Comparison of ENCODE assay signal across 18 cellular contexts in the genomic region with DNA sequence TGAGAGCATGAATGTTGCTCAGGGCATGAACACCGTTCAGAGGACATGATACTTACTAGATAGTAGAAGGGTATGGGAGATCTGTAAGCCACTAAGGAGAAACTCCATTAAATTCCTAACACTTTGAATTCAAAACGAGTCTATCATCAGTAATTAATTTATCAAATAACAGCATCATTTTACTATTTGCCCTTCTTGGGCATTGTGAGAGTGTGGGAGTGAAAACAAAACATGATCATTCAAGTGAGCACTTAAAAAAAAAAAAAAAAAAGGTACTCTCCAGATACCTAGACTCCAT. TPM values are rescaled to one million over a fixed set of nuclear protein-coding genes. Genes with fewer than 3 reads are reported as not detected.
DNase-seq lines count a peak whose midpoint lies in the region; ATAC-seq and TF ChIP-seq lines count a peak whose summit lies in the region.
"Had no signal": no experiment of that assay in that cellular context is flagged by ENCODE, and none has a peak within 500 bp of the region (broad histone marks: within the 10 kb centered on the region; RNA-seq: fewer than 3 reads in every experiment).

No MANE protein-coding gene starts in this region.

- TF ChIP-seq CTCF in HEK293 (tag by site-specific recombination; IDR thresholded peaks at IDR 0.05) = no peak
- peak; percentile 22 for TF ChIP-seq CTCF in VCaP (conservative IDR thresholded peaks at IDR 0.05)

- no peaks in the 10 kb centered on the region for H3K36me3 Mint-ChIP-seq in stimulated activated effector memory CD8-positive, alpha-beta T cell treated with anti-CD3 and anti-CD28 coated beads, Interleukin-12 subunit alpha, Interleukin-12 subunit beta, amount 100 ng/mL, for 72 hours
- H3K36me3 Mint-ChIP-seq: CD14-positive monocyte had no signal

- H3K18ac ChIP-seq in trophoblast cell (ENCODE audit: low read length) = no peak overlapping the region

- H3K27me3 ChIP-seq in trophoblast cell (ENCODE audit: insufficient read depth, low read length) = no peaks in the 10 kb centered on the region
- H3K27me3 ChIP-seq: MG63 had no signal

- H3K4me3 Mint-ChIP-seq in stimulated activated effector memory CD8-positive, alpha-beta T cell treated with anti-CD3 and anti-CD28 coated beads, Interleukin-12 subunit alpha, Interleukin-12 subunit beta, amount 100 ng/mL, for 72 hours = no peak overlapping the region
- H3K4me3 Mint-ChIP-seq: CD14-positive monocyte; effector memory CD8-positive, alpha-beta T cell had no signal

- DNase-seq in trophoblast cell = no peak
- DNase-seq in dermis blood vessel endothelial cell = no peak
- DNase-seq in stimulated activated effector memory CD8-positive, alpha-beta T cell treated with anti-CD3 and anti-CD28 coated beads, Interleukin-12 subunit alpha, Interleukin-12 subunit beta, amount 100 ng/mL, for 72 hours (ENCODE audit: low spot score in 2 of 2) = no peak
- DNase-seq: activated CD4-positive, alpha-beta T cell treated with anti-CD3 and anti-CD28 coated beads, Interleukin-2, amount 50 U/mL, for 4 hours; activated T-cell treated with anti-CD3 and anti-CD28 coated beads, Interleukin-2, amount 50 U/mL, for 1 hour; central memory CD4-positive, alpha-beta T cell; DMS79; effector memory CD8-positive, alpha-beta T cell; GOT3; left colon; MG63 had no signal

- H3K36me3 ChIP-seq in HEK293 (ENCODE audit: control insufficient read depth in 2 of 2, insufficient read depth in 1 of 2, low read length in 2 of 2) = no peaks in the 10 kb centered on the region
- H3K36me3 ChIP-seq in trophoblast cell (ENCODE audit: control insufficient read depth in 1 of 2, insufficient read depth in 2 of 2, low read length in 2 of 2) = no peaks in the 10 kb centered on the region
- H3K36me3 ChIP-seq: MG63 had no signal

- POLR2A ChIA-PET in HEK293 (lab: Yijun Ruan, JAX) = no interaction called here

- no peak overlapping the region for H4K12ac ChIP-seq in trophoblast cell (ENCODE audit: low read depth, low read length)

- H3K23ac ChIP-seq in trophoblast cell (ENCODE audit: low read length) = no peak overlapping the region

- H3K27ac ChIP-seq in HEK293 (ENCODE audit: extremely low read depth, low read depth, low read length) (no peak overlapping the region), VCaP (no peak overlapping the region), trophoblast cell (ENCODE audit: low read depth, low read length) (no peak overlapping the region)

- no peaks in the 10 kb centered on the region for H3K79me1 ChIP-seq in trophoblast cell (ENCODE audit: low read length)

- no peak overlapping the region for H3K14ac ChIP-seq in trophoblast cell (ENCODE audit: low read length)

- H2BK12ac ChIP-seq in trophoblast cell (ENCODE audit: low read length) = no peak overlapping the region

- no peaks in the 10 kb centered on the region for H3K4me1 ChIP-seq in HEK293 (ENCODE audit: control insufficient read depth, insufficient read depth, low read length)
- no peaks in the 10 kb centered on the region for H3K4me1 ChIP-seq in trophoblast cell (ENCODE audit: control insufficient read depth in 1 of 2, insufficient read depth in 2 of 2, low read length in 2 of 2)

- no peaks in the 10 kb centered on the region for H3K9me3 Mint-ChIP-seq in stimulated activated effector memory CD8-positive, alpha-beta T cell treated with anti-CD3 and anti-CD28 coated beads, Interleukin-12 subunit alpha, Interleukin-12 subunit beta, amount 100 ng/mL, for 72 hours
- H3K9me3 Mint-ChIP-seq: CD14-positive monocyte; effector memory CD8-positive, alpha-beta T cell had no signal

- H3K27ac Mint-ChIP-seq in stimulated activated effector memory CD8-positive, alpha-beta T cell treated with anti-CD3 and anti-CD28 coated beads, Interleukin-12 subunit alpha, Interleukin-12 subunit beta, amount 100 ng/mL, for 72 hours = no peak overlapping the region
- H3K27ac Mint-ChIP-seq: CD14-positive monocyte; effector memory CD8-positive, alpha-beta T cell; progenitor cell of endocrine pancreas had no signal

- no peak overlapping the region for H3K4me2 ChIP-seq in trophoblast cell (ENCODE audit: low read length)

- no peak overlapping the region for H4K8ac ChIP-seq in trophoblast cell (ENCODE audit: low read depth, low read length)

- no peak overlapping the region for H2BK120ac ChIP-seq in trophoblast cell (ENCODE audit: insufficient read depth, low read length, poor library complexity)

- ATAC-seq in GM18861 (IDR thresholded peaks at IDR 0.05; ENCODE audit: unreplicated experiment) (peak; percentile 5), esophagus mucosa (no peak)
- ATAC-seq in stimulated activated effector memory CD8-positive, alpha-beta T cell treated with anti-CD3 and anti-CD28 coated beads, Interleukin-12 subunit alpha, Interleukin-12 subunit beta, amount 100 ng/mL, for 72 hours = no peak

- no peak overlapping the region for H2BK5ac ChIP-seq in trophoblast cell (ENCODE audit: low read depth, low read length, poor library complexity)

- no CpG with 5 or more reads among the region's 2 CpGs for WGBS in trophoblast cell (ENCODE audit: extremely low coverage, insufficient coverage, insufficient read length)

- H3K4me1 Mint-ChIP-seq in stimulated activated effector memory CD8-positive, alpha-beta T cell treated with anti-CD3 and anti-CD28 coated beads, Interleukin-12 subunit alpha, Interleukin-12 subunit beta, amount 100 ng/mL, for 72 hours = no peaks in the 10 kb centered on the region
- H3K4me1 Mint-ChIP-seq: CD14-positive monocyte had no signal

- CTCF ChIA-PET in HEK293 (lab: Yijun Ruan, JAX) = interaction anchor here (0.5 to 2.8 kb wide), 21 partner anchors 10 to 1425 kb away, joined by 3 to 18 read pairs (median 3); a partner anchor contains a TSS

- H3K9ac ChIP-seq in trophoblast cell (ENCODE audit: low read length) = no peak overlapping the region

- no peak overlapping the region for H3K4me3 ChIP-seq in HEK293 (ENCODE audit: low read depth, low read length)
- H3K4me3 ChIP-seq in trophoblast cell (ENCODE audit: low read depth, low read length) = no peak overlapping the region
- H3K4me3 ChIP-seq: MG63 had no signal

- H3K9me3 ChIP-seq in HEK293 (ENCODE audit: control insufficient read depth, insufficient read depth, low read depth, low read length) = no peaks in the 10 kb centered on the region
- H3K9me3 ChIP-seq in trophoblast cell (ENCODE audit: insufficient read depth, low read depth, low read length) = no peaks in the 10 kb centered on the region
- H3K9me3 ChIP-seq: MG63 had no signal

- H2AFZ ChIP-seq in trophoblast cell (ENCODE audit: insufficient read depth, low read length, poor library complexity) = peak overlapping the region; percentile 59

- H3K79me2 ChIP-seq in trophoblast cell (ENCODE audit: control insufficient read depth, insufficient read depth, low read length, poor library complexity) = no peaks in the 10 kb centered on the region

- H3K4ac ChIP-seq in trophoblast cell (ENCODE audit: low read depth, low read length) = no peak overlapping the region

- no peak overlapping the region for H4K91ac ChIP-seq in trophoblast cell (ENCODE audit: low read depth, low read length)

- H2AK5ac ChIP-seq in trophoblast cell (ENCODE audit: low read length) = no peak overlapping the region

TF ChIP-seq in HEK293, 187 proteins besides CTCF, POLR2A, EP300 and RAD21:
- TF ChIP-seq ZNF404 (tag by site-specific recombination; IDR thresholded peaks at IDR 0.05) (no peak), ZNF350 (tag by site-specific recombination; IDR thresholded peaks at IDR 0.05) (no peak), SCRT1 (tag by site-specific recombination; IDR thresholded peaks at IDR 0.05; ENCODE audit: borderline replicate concordance) (no peak), ZNF274 (IDR thresholded peaks at IDR 0.05; ENCODE audit: low read length) (no peak), ZNF274 (tag by site-specific recombination; IDR thresholded peaks at IDR 0.05; ENCODE audit: borderline replicate concordance) (no peak), KLF10 (tag by site-specific recombination; IDR thresholded peaks at IDR 0.05) (no peak), SCRT2 (tag by site-specific recombination; IDR thresholded peaks at IDR 0.05) (0 out of 2 replicates have a peak, but pooled peaks have one; percentile 4), ZNF184 (tag by site-specific recombination; IDR thresholded peaks at IDR 0.05) (no peak), ZNF114 (tag by site-specific recombination; IDR thresholded peaks at IDR 0.05) (no peak)
- TF ChIP-seq, protein P1, sequence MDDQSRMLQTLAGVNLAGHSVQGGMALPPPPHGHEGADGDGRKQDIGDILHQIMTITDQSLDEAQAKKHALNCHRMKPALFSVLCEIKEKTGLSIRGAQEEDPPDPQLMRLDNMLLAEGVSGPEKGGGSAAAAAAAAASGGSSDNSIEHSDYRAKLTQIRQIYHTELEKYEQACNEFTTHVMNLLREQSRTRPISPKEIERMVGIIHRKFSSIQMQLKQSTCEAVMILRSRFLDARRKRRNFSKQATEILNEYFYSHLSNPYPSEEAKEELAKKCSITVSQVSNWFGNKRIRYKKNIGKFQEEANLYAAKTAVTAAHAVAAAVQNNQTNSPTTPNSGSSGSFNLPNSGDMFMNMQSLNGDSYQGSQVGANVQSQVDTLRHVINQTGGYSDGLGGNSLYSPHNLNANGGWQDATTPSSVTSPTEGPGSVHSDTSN (CRISPR knock-in tag; IDR thresholded peaks at IDR 0.05) = no peak

RNA-seq across cellular contexts. Expression of a gene that starts 20.5 kb away (rescaled TPM):
- polyA plus RNA-seq in trophoblast cell (2013) = 0.01 TPM in 1 of 2 replicates, not detected in the other
- total RNA-seq in dermis blood vessel endothelial cell (not detected in 2 replicates), esophagus mucosa (not detected)
- total RNA-seq: fibroblast of villous mesenchyme, left colon, progenitor cell of endocrine pancreas had no signal
- polyA plus RNA-seq: CD14-positive monocyte had no signal

RNA-seq across cellular contexts. Expression of a gene that starts 23.5 kb away (rescaled TPM):
- polyA plus RNA-seq in trophoblast cell (2013) = 41.7 and 45.3 TPM in 2 replicates
- total RNA-seq in dermis blood vessel endothelial cell (34.0 and 39.1 TPM in 2 replicates), esophagus mucosa (35.1 TPM)

RNA-seq across cellular contexts. Expression of a gene that starts 46.7 kb away (rescaled TPM):
- polyA plus RNA-seq in trophoblast cell (2013) = 0.41 and 0.42 TPM in 2 replicates
- total RNA-seq in dermis blood vessel endothelial cell = 0.05 and 0.34 TPM in 2 replicates
- total RNA-seq in esophagus mucosa = not detected
- polyA plus RNA-seq: CD14-positive monocyte had no signal
